Comparison of ENCODE assay signal across 21 cellular contexts in the genomic region with DNA sequence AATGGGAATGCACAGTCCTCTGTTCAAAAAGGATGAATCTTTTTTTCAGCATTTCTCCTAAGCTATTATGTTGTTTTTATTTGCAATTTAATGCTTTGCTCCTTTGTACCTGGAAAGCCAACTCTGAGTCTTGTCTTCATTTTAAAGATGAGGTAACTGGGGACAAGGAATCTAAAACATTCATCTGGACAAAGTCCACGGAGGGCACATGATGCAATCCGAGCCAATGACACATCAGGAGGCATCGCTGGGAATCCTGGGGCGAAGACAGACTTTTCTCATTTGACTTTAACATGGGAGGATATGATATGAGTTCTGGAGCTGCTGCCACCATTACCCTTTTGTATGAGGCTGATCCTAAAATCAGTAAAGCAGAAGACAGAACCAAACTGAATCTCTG.
DNase-seq lines count a peak whose midpoint lies in the region; FAIRE-seq and TF ChIP-seq lines count a peak whose summit lies in the region.
"Had no signal": no experiment of that assay in that cellular context is flagged by ENCODE, and none has a peak within 500 bp of the region (broad histone marks: within the 10 kb centered on the region; RNA-seq: fewer than 3 reads in every experiment).

No MANE protein-coding gene starts in this region.

- no peak overlapping the region for H4K5ac ChIP-seq in H1 (ENCODE audit: insufficient read length, low read depth, low read length)

- H3K23ac ChIP-seq in H1 (ENCODE audit: insufficient read length), result no peak overlapping the region

- no peak overlapping the region for H3K4ac ChIP-seq in H1 (replicated peaks; ENCODE audit: insufficient read length, low read depth, low read length)

- no peaks in the 10 kb centered on the region for H3F3A ChIP-seq in smooth muscle cell (ENCODE audit: low read depth)

- no peaks in the 10 kb centered on the region for H3K27me3 Mint-ChIP-seq in type B pancreatic cell
- H3K27me3 Mint-ChIP-seq: CD4-positive, alpha-beta T cell had no signal

- H2BK20ac ChIP-seq in H1 (ENCODE audit: low read length), result no peak overlapping the region

- H2BK120ac ChIP-seq in H1 (replicated peaks; ENCODE audit: low read depth, low read length), result no peak overlapping the region

- no peak for TF ChIP-seq POLR2A in H1 (IDR thresholded peaks at IDR 0.05; ENCODE audit: control extremely low read depth in 1 of 2, low read depth in 2 of 2, low read length in 2 of 2)

- H4K8ac ChIP-seq in H1 (ENCODE audit: extremely low read depth, insufficient read depth, low read length), result no peak overlapping the region

- H3K79me2 ChIP-seq in H1 (ENCODE audit: control insufficient read depth in 1 of 2, insufficient read depth in 2 of 2, low read length in 2 of 2) (no peaks in the 10 kb centered on the region), smooth muscle cell (ENCODE audit: low read depth) (no peaks in the 10 kb centered on the region)

- no peaks in the 10 kb centered on the region for H3K9me3 Mint-ChIP-seq in type B pancreatic cell

- H4K91ac ChIP-seq in H1 (replicated peaks; ENCODE audit: insufficient read length, low read length), result no peak overlapping the region

- no peak overlapping the region for H2BK12ac ChIP-seq in H1 (ENCODE audit: low read depth, low read length)

- TF ChIP-seq CTCF in H1 (IDR thresholded peaks at IDR 0.05; ENCODE audit: control extremely low read depth in 1 of 3, insufficient read depth in 1 of 3, low read depth in 1 of 3, low read length in 3 of 3) (no peak), smooth muscle cell (IDR thresholded peaks at IDR 0.05; ENCODE audit: borderline replicate concordance, insufficient read depth, poor library complexity, severe bottlenecking) (no peak), type B pancreatic cell (conservative IDR thresholded peaks at IDR 0.05) (no peak)

- H2AFZ ChIP-seq in H1 (ENCODE audit: low read length), result 0 out of 2 replicates have a peak overlapping the region, but pooled peaks have one; percentile 25
- H2AFZ ChIP-seq in smooth muscle cell (ENCODE audit: low read depth), result peak overlapping the region; percentile 15
- H2AFZ ChIP-seq: GM23248 had no signal

- H4K20me1 ChIP-seq in H1 (replicated peaks in 1 of 2; ENCODE audit: control insufficient read depth in 1 of 2, insufficient read depth in 2 of 2, low read length in 2 of 2) (no peaks in the 10 kb centered on the region), smooth muscle cell (ENCODE audit: low read depth) (no peaks in the 10 kb centered on the region)
- H4K20me1 ChIP-seq: BLaER1 had no signal

- no peak overlapping the region for H3K14ac ChIP-seq in H1 (ENCODE audit: insufficient read length)

- no peaks in the 10 kb centered on the region for H3K79me1 ChIP-seq in H1 (ENCODE audit: low read depth, low read length)

- H2BK5ac ChIP-seq in H1 (ENCODE audit: low read depth, low read length), result no peak overlapping the region

- no peaks in the 10 kb centered on the region for H3K36me3 Mint-ChIP-seq in type B pancreatic cell

- H3K27ac ChIP-seq in H1 (ENCODE audit: low read depth, low read length) (no peak overlapping the region), smooth muscle cell (ENCODE audit: low read depth) (no peak overlapping the region)
- H3K27ac ChIP-seq: BLaER1, GM23248 had no signal

- CTCF ChIA-PET in H1 (lab: Charles Lee; ENCODE audit: partially characterized antibody), result interaction anchor here (0.8 to 2.1 kb wide), 3 partner anchors 8 to 90 kb away, joined by 3 to 7 read pairs (median 4); no protein-coding TSS in a partner anchor

- no peaks in the 10 kb centered on the region for H3K27me3 ChIP-seq in H1 (replicated peaks in 1 of 4; ENCODE audit: control insufficient read depth in 3 of 4, extremely low read depth in 1 of 4, insufficient read depth in 3 of 4, low read length in 3 of 4)
- H3K27me3 ChIP-seq in smooth muscle cell (ENCODE audit: low read depth), result no peaks in the 10 kb centered on the region
- H3K27me3 ChIP-seq: BLaER1 had no signal

- TF ChIP-seq EP300 in H1 (IDR thresholded peaks at IDR 0.05; ENCODE audit: borderline replicate concordance in 1 of 2, low read depth in 2 of 2, low read length in 2 of 2), result no peak

- H3K4me3 ChIP-seq in H1 (ENCODE audit: extremely low read depth in 1 of 4, insufficient read depth in 2 of 4, low read depth in 3 of 4, low read length in 4 of 4) (no peak overlapping the region), smooth muscle cell (no peak overlapping the region)
- H3K4me3 ChIP-seq: BLaER1, GM23248 had no signal

- no peak for FAIRE-seq in H1 (lab: Jason Lieb, UNC)
- FAIRE-seq: GM12891 had no signal

- H2BK15ac ChIP-seq in H1 (ENCODE audit: low read length), result no peak overlapping the region

- H3K9ac ChIP-seq in H1 (replicated peaks in 1 of 4; ENCODE audit: extremely low read depth in 1 of 4, low read depth in 3 of 4, low read length in 3 of 4), result no peak overlapping the region
- no peak overlapping the region for H3K9ac ChIP-seq in smooth muscle cell (ENCODE audit: low read depth)
- H3K9ac ChIP-seq: BLaER1, GM23248 had no signal

- peaks cover 0 to 6% (median 0%) of the 10 kb centered on the region in 4 experiments; a peak in 1 of 7 replicates for H3K4me1 ChIP-seq in H1 (replicated peaks in 1 of 4; ENCODE audit: control insufficient read depth in 3 of 4, insufficient read depth in 4 of 4, low read length in 3 of 4)
- no peaks in the 10 kb centered on the region for H3K4me1 ChIP-seq in smooth muscle cell (ENCODE audit: low read depth)
- H3K4me1 ChIP-seq: BLaER1 had no signal

- POLR2A ChIA-PET in H1 (lab: Charles Lee; ENCODE audit: partially characterized antibody), result no interaction called here

- H3K56ac ChIP-seq in H1 (replicated peaks; ENCODE audit: insufficient read length, low read depth, low read length), result no peak overlapping the region

- no peak overlapping the region for H2AK5ac ChIP-seq in H1 (ENCODE audit: low read depth, low read length)

- TF ChIP-seq RAD21 in H1 (IDR thresholded peaks at IDR 0.05 in 1 of 2, conservative IDR thresholded peaks at IDR 0.05 in 1 of 2; ENCODE audit: low read depth in 2 of 2, low read length in 2 of 2), result no peak

- H3K4me1 Mint-ChIP-seq in type B pancreatic cell (ENCODE audit: unreplicated experiment), result no peaks in the 10 kb centered on the region

- no peak overlapping the region for H3K18ac ChIP-seq in H1 (ENCODE audit: extremely low read depth, low read length)

- H3K4me3 Mint-ChIP-seq in type B pancreatic cell, result no peak overlapping the region
- H3K4me3 Mint-ChIP-seq: CD4-positive, alpha-beta T cell had no signal

- H3K27ac Mint-ChIP-seq in type B pancreatic cell, result no peak overlapping the region
- H3K27ac Mint-ChIP-seq: CD4-positive, alpha-beta T cell had no signal

- DNase-seq in Daoy (ENCODE audit: low read depth), result peak; percentile 2
- peak; percentile 21 for DNase-seq in OCI-M1 (lab: John Stamatoyannopoulos, UW)
- DNase-seq in H1 (ENCODE audit: low read depth in 1 of 2, low spot score in 2 of 2), result no peak
- no peak for DNase-seq in smooth muscle cell (lab: John Stamatoyannopoulos, UW; ENCODE audit: unreplicated experiment)
- no peak for DNase-seq in NCI-H1436 (lab: John Stamatoyannopoulos, UW)
- no peak for DNase-seq in type B pancreatic cell (ENCODE audit: extremely low spot score, unreplicated experiment)
- no peak for DNase-seq in stimulated activated CD4-positive, alpha-beta T cell treated with anti-CD3 and anti-CD28 coated beads, Interleukin-4, amount 100 ng/mL, for 24 hours
- DNase-seq: CD4-positive, alpha-beta T cell; COR-L47; DMS 273 treated with DMSO at 0.1 percent for 48 hours; DND-41; GM23248; KBM-7; NCI-H1092; NCI-H2029; NCI-H2227 treated with DMSO at 0.1 percent for 48 hours; NCI-H510A treated with DMSO at 0.1 percent for 48 hours; NCI-H748 treated with DMSO at 0.1 percent for 48 hours; NK-92 treated with Interleukin-12 subunit alpha and Interleukin-12 subunit beta, amount 100 ng/mL, for 24 hours had no signal

- H3K4me2 ChIP-seq in H1 (ENCODE audit: insufficient read depth in 1 of 2, low read depth in 2 of 2, low read length in 2 of 2) (no peak overlapping the region), smooth muscle cell (no peak overlapping the region)
- H3K4me2 ChIP-seq: BLaER1 had no signal

- H3K36me3 ChIP-seq in H1 (ENCODE audit: control insufficient read depth in 2 of 4, insufficient read depth in 4 of 4, low read length in 3 of 4), result no peaks in the 10 kb centered on the region
- no peaks in the 10 kb centered on the region for H3K36me3 ChIP-seq in smooth muscle cell (ENCODE audit: low read depth)
- H3K36me3 ChIP-seq: BLaER1 had no signal

- 90% methylated on average over 4 of the region's 4 CpGs; no CpG with 5 or more reads in 1 of the 2 experiments for WGBS in H1 (ENCODE audit: extremely low coverage in 1 of 2, insufficient coverage in 1 of 2, insufficient read length in 1 of 2, insufficient replicate concordance in 2 of 2, low coverage in 1 of 2, low lambda C conversion rate in 2 of 2, missing lambda C conversion rate in 1 of 2), 2 experiments
- 82% methylated on average over 4 of the region's 4 CpGs for WGBS in smooth muscle cell (ENCODE audit: low lambda C conversion rate)

- H3K23me2 ChIP-seq in H1 (ENCODE audit: low read depth, low read length), result no peaks in the 10 kb centered on the region; the same call in 1 of the 2 replicates

- H3K9me3 ChIP-seq in H1 (ENCODE audit: insufficient read depth in 2 of 2, low read depth in 1 of 2, low read length in 1 of 2) (no peaks in the 10 kb centered on the region), smooth muscle cell (replicated peaks; ENCODE audit: low read depth) (no peaks in the 10 kb centered on the region)
- H3K9me3 ChIP-seq: BLaER1 had no signal

TF ChIP-seq in H1, 55 proteins besides CTCF, POLR2A, EP300 and RAD21:
- no peak for TF ChIP-seq TEAD4 (IDR thresholded peaks at IDR 0.05; ENCODE audit: low read depth, low read length)
- 0 out of 2 replicates have a peak, but pooled peaks have one; percentile 17 for TF ChIP-seq CEBPB (IDR thresholded peaks at IDR 0.05; ENCODE audit: low read depth, low read length)

Comparison
In these comparisons a context has a peak if more than half of its experiments do, and no peak if none do; other contexts are left out.
1. DNase-seq: peak in Daoy (single experiment) and OCI-M1 (single experiment); none in H1 (0 of 2), smooth muscle cell (single experiment), NCI-H1436 (single experiment), type B pancreatic cell (single experiment) and stimulated activated CD4-positive, alpha-beta T cell treated with anti-CD3 and anti-CD28 coated beads, Interleukin-4, amount 100 ng/mL, for 24 hours (single experiment).